In genomic region chr7:1159231-1159630, GRCh38 we compare ENCODE assay signal across 8 cellular contexts. TPM values are rescaled to one million over a fixed set of nuclear protein-coding genes. Genes with fewer than 3 reads are reported as not detected.
DNase-seq lines count a peak whose midpoint lies in the region; ATAC-seq and TF ChIP-seq lines count a peak whose summit lies in the region.
"Not testable (repeated sequence)": the region's sequence is repeated elsewhere in the genome, so short reads cannot be mapped to it uniquely, and the experiment has no call there.

No MANE protein-coding gene starts in this region.

- H2AFZ ChIP-seq in SK-N-SH (ENCODE audit: low read depth): not testable (repeated sequence)

- peak overlapping the region; percentile 90 for H3K4me3 ChIP-seq in AG09309 (ENCODE audit: control insufficient read depth, low read depth, low read length)
- peak overlapping the region; percentile 96 for H3K4me3 ChIP-seq in HFF-Myc (replicated peaks; ENCODE audit: low read depth, low read length)
- peak overlapping the region; percentile 80 to 91 for H3K4me3 ChIP-seq in SK-N-SH (ENCODE audit: low read depth in 2 of 2, low read length in 1 of 2)
- peak overlapping the region; percentile 92 for H3K4me3 ChIP-seq in endodermal cell (ENCODE audit: low read length)
- H3K4me3 ChIP-seq in iPS-18c (ENCODE audit: insufficient read depth, low read depth, low read length): peak overlapping the region; percentile 58

- ATAC-seq in activated naive CD8-positive, alpha-beta T cell treated with anti-CD3 and anti-CD28 coated beads, Interleukin-2, amount 10 ng/mL, durations not matched to agents 7 days and 5 days (ENCODE audit: low read depth); stimulated activated naive B cell treated with anti-CD40 and anti-IgM and Interleukin-4, amounts not matched to agents 10 μg/mL and 1 μg/mL and 100 μg/mL, for 72 hours (replicated peaks): not testable (repeated sequence)

- not testable (repeated sequence) for H3K9me2 ChIP-seq in SK-N-SH

- CTCF ChIA-PET in SK-N-SH (lab: Yijun Ruan, JAX): interaction anchor here (0.6 to 6.6 kb wide), 8 partner anchors 16 to 167 kb away, joined by 3 to 54 read pairs (median 8); no protein-coding TSS in a partner anchor

- peaks cover 16% of the 10 kb centered on the region for H3K4me1 Mint-ChIP-seq in activated naive CD8-positive, alpha-beta T cell treated with anti-CD3 and anti-CD28 coated beads, Interleukin-2, amount 10 ng/mL, durations not matched to agents 7 days and 5 days
- H3K4me1 Mint-ChIP-seq in endodermal cell (peaks cover 15% of the 10 kb centered on the region), nephron (peaks cover 18% of the 10 kb centered on the region)
- H3K4me1 Mint-ChIP-seq in stimulated activated naive B cell treated with anti-CD40 and anti-IgM and Interleukin-4, amounts not matched to agents 10 μg/mL and 1 μg/mL and 100 μg/mL, for 72 hours: peaks cover 9 to 33% of the 10 kb centered on the region in 2 donors

- H3K4me3 Mint-ChIP-seq in activated naive CD8-positive, alpha-beta T cell treated with anti-CD3 and anti-CD28 coated beads, Interleukin-2, amount 10 ng/mL, durations not matched to agents 7 days and 5 days: peak overlapping the region; percentile 88
- peak overlapping the region; percentile 79 for H3K4me3 Mint-ChIP-seq in endodermal cell
- peak overlapping the region; percentile 87 to 93 (median 92) for H3K4me3 Mint-ChIP-seq in nephron
- peak overlapping the region; percentile 88 to 89 for H3K4me3 Mint-ChIP-seq in stimulated activated naive B cell treated with anti-CD40 and anti-IgM and Interleukin-4, amounts not matched to agents 10 μg/mL and 1 μg/mL and 100 μg/mL, for 72 hours

- H3K36me3 ChIP-seq in SK-N-SH (replicated peaks in 1 of 2; ENCODE audit: control insufficient read depth in 1 of 2, insufficient read depth in 2 of 2, low read length in 1 of 2) (peaks cover 41 to 43% of the 10 kb centered on the region in 2 experiments), endodermal cell (ENCODE audit: control insufficient read depth, insufficient read depth, low read length) (peaks cover 31% of the 10 kb centered on the region)

- TF ChIP-seq EP300 in SK-N-SH (IDR thresholded peaks at IDR 0.05; ENCODE audit: borderline replicate concordance in 1 of 2, low read depth in 1 of 2, low read length in 1 of 2): not testable (repeated sequence)

- not testable (repeated sequence) for H3K27me3 ChIP-seq in SK-N-SH (ENCODE audit: insufficient read depth); endodermal cell (ENCODE audit: control insufficient read depth, insufficient read depth, low read length, poor library complexity, severe bottlenecking)

- H3K9ac ChIP-seq in SK-N-SH (peak overlapping the region; percentile 79), endodermal cell (ENCODE audit: extremely low read depth, low read length, poor library complexity, severe bottlenecking) (peak overlapping the region; percentile 71)

- H3F3A ChIP-seq in SK-N-SH (replicated peaks; ENCODE audit: insufficient read depth): not testable (repeated sequence)

- DNase-seq in AG09309 (ENCODE audit: low read depth); HFF-Myc (ENCODE audit: extremely low read depth, low read depth); SK-N-SH; activated naive CD8-positive, alpha-beta T cell treated with anti-CD3 and anti-CD28 coated beads, Interleukin-2, amount 10 ng/mL, durations not matched to agents 7 days and 5 days; endodermal cell; stimulated activated naive B cell treated with anti-CD40 and anti-IgM and Interleukin-4, amounts not matched to agents 10 μg/mL and 1 μg/mL and 100 μg/mL, for 72 hours: not testable (repeated sequence)

- peak overlapping the region; percentile 78 for H3K4me2 ChIP-seq in SK-N-SH

- not testable (repeated sequence) for H3K9me3 Mint-ChIP-seq in activated naive CD8-positive, alpha-beta T cell treated with anti-CD3 and anti-CD28 coated beads, Interleukin-2, amount 10 ng/mL, durations not matched to agents 7 days and 5 days; endodermal cell; nephron; stimulated activated naive B cell treated with anti-CD40 and anti-IgM and Interleukin-4, amounts not matched to agents 10 μg/mL and 1 μg/mL and 100 μg/mL, for 72 hours

- not testable (repeated sequence) for H3K27ac ChIP-seq in SK-N-SH (ENCODE audit: low read depth in 2 of 2, low read length in 1 of 2); endodermal cell (ENCODE audit: low read depth, low read length)

- H3K79me2 ChIP-seq in SK-N-SH (ENCODE audit: insufficient read depth): peaks cover 70% of the 10 kb centered on the region

- H3K4me1 ChIP-seq in SK-N-SH (ENCODE audit: control insufficient read depth in 1 of 2, insufficient read depth in 2 of 2, low read depth in 1 of 2, low read length in 1 of 2): peaks cover 14 to 16% of the 10 kb centered on the region in 2 experiments
- H3K4me1 ChIP-seq in endodermal cell (ENCODE audit: control insufficient read depth, insufficient read depth, low read length): not testable (repeated sequence)

- not testable (repeated sequence) for H3K36me3 Mint-ChIP-seq in activated naive CD8-positive, alpha-beta T cell treated with anti-CD3 and anti-CD28 coated beads, Interleukin-2, amount 10 ng/mL, durations not matched to agents 7 days and 5 days
- peaks cover 31% of the 10 kb centered on the region for H3K36me3 Mint-ChIP-seq in endodermal cell (ENCODE audit: low read depth)
- H3K36me3 Mint-ChIP-seq in nephron (ENCODE audit: low read depth): peaks cover 17% of the 10 kb centered on the region
- H3K36me3 Mint-ChIP-seq in stimulated activated naive B cell treated with anti-CD40 and anti-IgM and Interleukin-4, amounts not matched to agents 10 μg/mL and 1 μg/mL and 100 μg/mL, for 72 hours: peaks cover 25 to 34% of the 10 kb centered on the region in 2 donors

- peak overlapping the region; percentile 84 for H3K27ac Mint-ChIP-seq in activated naive CD8-positive, alpha-beta T cell treated with anti-CD3 and anti-CD28 coated beads, Interleukin-2, amount 10 ng/mL, durations not matched to agents 7 days and 5 days
- H3K27ac Mint-ChIP-seq in endodermal cell (peak overlapping the region; percentile 86), nephron (peak overlapping the region in 2 of 3 experiments; percentile 54 to 76)
- H3K27ac Mint-ChIP-seq in stimulated activated naive B cell treated with anti-CD40 and anti-IgM and Interleukin-4, amounts not matched to agents 10 μg/mL and 1 μg/mL and 100 μg/mL, for 72 hours: peak overlapping the region; percentile 91

- H4K20me1 ChIP-seq in SK-N-SH (ENCODE audit: insufficient read depth): not testable (repeated sequence)

- POLR2A ChIA-PET in SK-N-SH (lab: Yijun Ruan, JAX): interaction anchor here (0.9 kb wide), 1 partner anchor 21 kb away, joined by 3 read pairs; no protein-coding TSS in a partner anchor
- POLR2A ChIA-PET in activated naive CD8-positive, alpha-beta T cell treated with anti-CD3 and anti-CD28 coated beads, Interleukin-2, amount 10 ng/mL, durations not matched to agents 7 days and 5 days (lab: Charles Lee): interaction anchor here (1.7 to 2.9 kb wide), 5 partner anchors 10 to 33 kb away, joined by 9 to 21 read pairs (median 10); a partner anchor contains a TSS

- TF ChIP-seq CTCF in AG09309 (IDR thresholded peaks at IDR 0.05; ENCODE audit: control insufficient read depth, insufficient read depth, low read depth, low read length, missing control alignments); HFF-Myc (IDR thresholded peaks at IDR 0.05; ENCODE audit: low read depth, low read length, missing control alignments); SK-N-SH (IDR thresholded peaks at IDR 0.05); endodermal cell (conservative IDR thresholded peaks at IDR 0.05); nephron (IDR thresholded peaks at IDR 0.05; ENCODE audit: unreplicated experiment in 3 of 3): not testable (repeated sequence)

- not testable (repeated sequence) for H3K27me3 Mint-ChIP-seq in activated naive CD8-positive, alpha-beta T cell treated with anti-CD3 and anti-CD28 coated beads, Interleukin-2, amount 10 ng/mL, durations not matched to agents 7 days and 5 days; endodermal cell (ENCODE audit: insufficient read depth); nephron (ENCODE audit: low read depth); stimulated activated naive B cell treated with anti-CD40 and anti-IgM and Interleukin-4, amounts not matched to agents 10 μg/mL and 1 μg/mL and 100 μg/mL, for 72 hours

- H3K9me3 ChIP-seq in SK-N-SH; endodermal cell (ENCODE audit: control insufficient read depth, low read length); iPS-18c (ENCODE audit: control insufficient read depth, insufficient read depth, low read length): not testable (repeated sequence)

- not testable (repeated sequence) for TF ChIP-seq RAD21 in SK-N-SH (IDR thresholded peaks at IDR 0.05; ENCODE audit: low read length)

- 0% methylated on average over 14 of the region's 26 CpGs for WGBS in SK-N-SH (ENCODE audit: low lambda C conversion rate)
- WGBS in endodermal cell (ENCODE audit: insufficient coverage in 1 of 2, insufficient read length in 1 of 2), 2 experiments: 11 to 47% methylated on average over 3 to 24 of the region's 26 CpGs

RNA-seq across cellular contexts. Expression of gene ZFAND2A, which starts 0.8 kb away (rescaled TPM):
- polyA plus RNA-seq in SK-N-SH (2012; rRNA removed): 38.9 and 48.5 TPM in 2 replicates
- polyA plus RNA-seq in SK-N-SH (2012; cell fraction: cytosol; rRNA removed): 35.7 and 38.9 TPM in 2 replicates
- 53.1 and 58.2 TPM in 2 replicates for polyA plus RNA-seq in SK-N-SH (2012; cell fraction: nucleus; rRNA removed)
- total RNA-seq in activated naive CD8-positive, alpha-beta T cell treated with anti-CD3 and anti-CD28 coated beads, Interleukin-2, amount 10 ng/mL, durations not matched to agents 7 days and 5 days: 10 to 100 TPM; 31.3 to 33.2 TPM
- 10 to 100 TPM; 14.9 to 17.1 TPM for total RNA-seq in endodermal cell
- polyA plus RNA-seq in endodermal cell (2013, experiment 1 of 2): 24.1 TPM
- polyA plus RNA-seq in endodermal cell (2013, experiment 2 of 2): 25.0 TPM
